Comparison of ENCODE assay signal across 8 cellular contexts in genomic region chr11:3947084-3947483, GRCh38.
DNase-seq lines count a peak whose midpoint lies in the region; ATAC-seq lines count a peak whose summit lies in the region.

No MANE protein-coding gene starts in this region.

- ATAC-seq in HG02943 (IDR thresholded peaks at IDR 0.05; ENCODE audit: low read depth, unreplicated experiment), result peak; percentile 54

- H3K27ac ChIP-seq in rectal smooth muscle tissue (ENCODE audit: low read depth, low read length), result peak overlapping the region; percentile 2

- no peaks in the 10 kb centered on the region for H3K27me3 ChIP-seq in rectal smooth muscle tissue (ENCODE audit: control insufficient read depth, insufficient read depth, low read length)

- peaks cover 29% of the 10 kb centered on the region for H3K4me1 ChIP-seq in rectal smooth muscle tissue (ENCODE audit: control insufficient read depth, insufficient read depth, low read length)

- no peak overlapping the region for H3K9ac ChIP-seq in rectal smooth muscle tissue (ENCODE audit: low read length)

- no peaks in the 10 kb centered on the region for H3K36me3 ChIP-seq in rectal smooth muscle tissue (ENCODE audit: control insufficient read depth, insufficient read depth, low read length)

- no peak overlapping the region for H3K4me3 ChIP-seq in rectal smooth muscle tissue (ENCODE audit: low read length)

- peak; percentile 17 for DNase-seq in NOMO-1 treated with DMSO at 0.1 percent for 48 hours (lab: John Stamatoyannopoulos, UW; ENCODE audit: unreplicated experiment)
- DNase-seq in NOMO-1 treated with dmso at 0.1 percent for 144 hours (lab: John Stamatoyannopoulos, UW; ENCODE audit: unreplicated experiment), result no peak
- peak in 3 of 5 donors; percentile 12 to 93 (median 35) for DNase-seq in T-helper 1 cell
- peak; percentile 26 for DNase-seq in effector CD4-positive, alpha-beta T cell
- no peak for DNase-seq in 8988T
- DNase-seq in NCI-H187 treated with DMSO at 0.1 percent for 48 hours (lab: John Stamatoyannopoulos, UW), result no peak

Comparison
In these comparisons a context has a peak if more than half of its experiments do, and no peak if none do; other contexts are left out.
1. DNase-seq: peak in NOMO-1 treated with DMSO at 0.1 percent for 48 hours (single experiment), T-helper 1 cell (3 of 5) and effector CD4-positive, alpha-beta T cell (single experiment); none in NOMO-1 treated with dmso at 0.1 percent for 144 hours (single experiment), 8988T (single experiment) and NCI-H187 treated with DMSO at 0.1 percent for 48 hours (single experiment).